28 cellular contexts compared by ENCODE assay signal in the genomic region with DNA sequence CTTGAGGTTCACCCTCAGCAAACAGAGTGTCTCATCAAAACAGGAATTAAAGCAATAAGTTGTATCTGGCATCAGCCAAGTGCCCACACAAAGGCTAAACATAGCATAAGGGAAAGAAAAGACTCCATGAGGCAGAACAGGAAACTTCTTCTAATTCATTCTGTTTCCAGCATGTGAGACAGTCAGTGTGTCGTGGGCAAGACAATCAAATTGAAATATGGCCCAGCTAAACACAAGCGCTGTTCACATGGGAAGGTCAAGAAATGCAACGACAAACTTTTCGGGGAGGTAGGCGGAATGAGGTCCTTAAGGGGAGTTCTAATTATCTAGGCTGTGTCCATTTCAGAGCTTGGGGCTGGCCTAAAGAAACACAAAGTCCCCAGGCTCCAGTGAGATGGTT.
"Had no signal": no experiment of that assay in that cellular context is flagged by ENCODE, and none has a peak within 500 bp of the region (broad histone marks: within the 10 kb centered on the region; RNA-seq: fewer than 3 reads in every experiment).

No MANE protein-coding gene starts in this region.

- H3K36me3 Mint-ChIP-seq: activated naive CD4-positive, alpha-beta T cell treated with anti-CD3 and anti-CD28 coated beads, Interleukin-2, amount 50 U/mL, for 24 hours; brain had no signal

- H3K4me3 ChIP-seq: adrenal gland, Peyer's patch, SJSA1 had no signal

- H3K27me3 Mint-ChIP-seq: activated CD4-positive, alpha-beta T cell treated with anti-CD3 and anti-CD28 coated beads, Interleukin-2, amount 10 ng/mL, durations not matched to agents 24 days and 14 days; activated naive CD4-positive, alpha-beta T cell treated with anti-CD3 and anti-CD28 coated beads, Interleukin-2, amount 50 U/mL, for 24 hours; activated T-cell treated with anti-CD3 and anti-CD28 coated beads, Interleukin-2, amount 50 U/mL, for 24 hours; brain had no signal

- ATAC-seq: activated CD8-positive, alpha-beta T cell treated with anti-CD3 and anti-CD28 coated beads, Interleukin-2, amount 10 ng/mL, durations not matched to agents 7 days and 5 days; PC-3 had no signal

- H3K27me3 ChIP-seq: adrenal gland, Peyer's patch had no signal

- H3K4me2 ChIP-seq: KMS-11, SK-N-SH had no signal

- H3K4me3 Mint-ChIP-seq: activated CD4-positive, alpha-beta T cell treated with anti-CD3 and anti-CD28 coated beads, Interleukin-2, amount 10 ng/mL, durations not matched to agents 24 days and 14 days; activated CD8-positive, alpha-beta T cell treated with anti-CD3 and anti-CD28 coated beads, Interleukin-2, amount 10 ng/mL, durations not matched to agents 7 days and 5 days; activated naive CD4-positive, alpha-beta T cell treated with anti-CD3 and anti-CD28 coated beads, Interleukin-2, amount 50 U/mL, for 24 hours; activated T-cell treated with anti-CD3 and anti-CD28 coated beads, Interleukin-2, amount 50 U/mL, for 24 hours; brain; T-helper 1 cell treated with Interleukin-12 subunit alpha and Interleukin-12 subunit beta and Interleukin-4 antibody, amounts not matched to agents 30 μg/mL and 1 μg/mL, for 36 hours; T-helper 2 cell treated with Interferon-gamma antibody and Interleukin-4, amounts not matched to agents 5 μg/mL and 100 μg/mL, for 36 hours had no signal

- H3K9me3 ChIP-seq: adrenal gland, Peyer's patch, SJSA1, SK-N-SH had no signal

- H3K4me1 ChIP-seq: adrenal gland, Peyer's patch, SJSA1 had no signal

- H3K4me1 Mint-ChIP-seq: activated CD4-positive, alpha-beta T cell treated with anti-CD3 and anti-CD28 coated beads, Interleukin-2, amount 10 ng/mL, durations not matched to agents 24 days and 14 days; activated naive CD4-positive, alpha-beta T cell treated with anti-CD3 and anti-CD28 coated beads, Interleukin-2, amount 50 U/mL, for 24 hours had no signal

- DNase-seq: activated CD4-positive, alpha-beta T cell treated with anti-CD3 and anti-CD28 coated beads, Interleukin-2, amount 10 ng/mL, durations not matched to agents 24 days and 14 days; activated CD4-positive, alpha-beta T cell treated with anti-CD3 and anti-CD28 coated beads, Interleukin-2, amount 50 U/mL, for 48 hours; activated CD8-positive, alpha-beta T cell treated with anti-CD3 and anti-CD28 coated beads, Interleukin-2, amount 10 ng/mL, durations not matched to agents 7 days and 5 days; activated gamma-delta T cell; activated naive CD4-positive, alpha-beta T cell treated with Interleukin-2 at 50 U/mL for 16 hours; activated T-cell treated with anti-CD3 and anti-CD28 coated beads, Interleukin-2, amount 50 U/mL, for 24 hours; adrenal gland; caudate nucleus; MM.1S; MV-4-11; NCI-H1092; NCI-H1436 treated with DMSO at 0.1 percent for 48 hours; NCI-H1694 treated with DMSO at 0.1 percent for 48 hours; NCI-H2029; NCI-H345; NCI-H524 treated with DMSO at 0.1 percent for 48 hours; PC-3; Peyer's patch; RPMI8226; SHP77 treated with DMSO at 0.1 percent for 48 hours; SK-N-SH had no signal

- H3K9me3 Mint-ChIP-seq: activated naive CD4-positive, alpha-beta T cell treated with anti-CD3 and anti-CD28 coated beads, Interleukin-2, amount 50 U/mL, for 24 hours; activated T-cell treated with anti-CD3 and anti-CD28 coated beads, Interleukin-2, amount 50 U/mL, for 24 hours; brain; T-helper 1 cell treated with Interleukin-12 subunit alpha and Interleukin-12 subunit beta and Interleukin-4 antibody, amounts not matched to agents 30 μg/mL and 1 μg/mL, for 36 hours; T-helper 2 cell treated with Interferon-gamma antibody and Interleukin-4, amounts not matched to agents 5 μg/mL and 100 μg/mL, for 36 hours had no signal

- H3K9ac ChIP-seq: KMS-11, SK-N-SH had no signal

- H3K27ac ChIP-seq: adrenal gland, KMS-11, Peyer's patch, SJSA1 had no signal

- H3K36me3 ChIP-seq: adrenal gland, Peyer's patch, SJSA1 had no signal

- H3K27ac Mint-ChIP-seq: activated CD4-positive, alpha-beta T cell treated with anti-CD3 and anti-CD28 coated beads, Interleukin-2, amount 10 ng/mL, durations not matched to agents 24 days and 14 days; activated CD8-positive, alpha-beta T cell treated with anti-CD3 and anti-CD28 coated beads, Interleukin-2, amount 10 ng/mL, durations not matched to agents 7 days and 5 days; activated naive CD4-positive, alpha-beta T cell treated with anti-CD3 and anti-CD28 coated beads, Interleukin-2, amount 50 U/mL, for 24 hours; activated T-cell treated with anti-CD3 and anti-CD28 coated beads, Interleukin-2, amount 50 U/mL, for 24 hours; activated T-helper 2 cell treated with anti-CD3 and anti-CD28 coated beads, Interferon-gamma antibody, Interleukin-2, Interleukin-4, amounts not matched to agents 10 μg/mL and 5 μg/mL and 100 μg/mL, durations not matched to agents 14 hours and 24 hours and 36 hours; T-helper 1 cell treated with Interleukin-12 subunit alpha and Interleukin-12 subunit beta and Interleukin-4 antibody, amounts not matched to agents 30 μg/mL and 1 μg/mL, for 36 hours; T-helper 2 cell treated with Interferon-gamma antibody and Interleukin-4, amounts not matched to agents 5 μg/mL and 100 μg/mL, for 36 hours had no signal
